1 cellular context compared by ENCODE assay signal in genomic region chr12:57896437-57897201, GRCh38.
TF ChIP-seq lines count a peak whose summit lies in the region.

No MANE protein-coding gene starts in this region.

TF ChIP-seq in GM12878, 131 proteins besides CTCF, POLR2A, EP300 and RAD21 (continued from another document):
- no peak for TF ChIP-seq PBX3 (IDR thresholded peaks at IDR 0.05; ENCODE audit: insufficient replicate concordance, low read depth, low read length)
- TF ChIP-seq ZNF274 (IDR thresholded peaks at IDR 0.05; ENCODE audit: insufficient read depth, insufficient read length), result no peak
- no peak for TF ChIP-seq LARP7 (IDR thresholded peaks at IDR 0.05)
- TF ChIP-seq RB1 (IDR thresholded peaks at IDR 0.05; ENCODE audit: borderline replicate concordance), result no peak
